ENCODE assay signal across 1 cellular context in genomic region chr13:42272115-42272756, GRCh38.
TF ChIP-seq lines count a peak whose summit lies in the region.

Gene AKAP11, plus strand, starts transcription at chr13:42272152. Its CDS starts 14,197 bp downstream, at chr13:42286349.

TF ChIP-seq in H1, 55 proteins besides CTCF, POLR2A, EP300 and RAD21 (continued from another document):
- TF ChIP-seq RBBP5 (IDR thresholded peaks at IDR 0.05; ENCODE audit: borderline replicate concordance, low read depth, low read length) = peak; percentile 48; the same call in 1 of the 2 replicates
- 0 out of 2 replicates have a peak, but pooled peaks have one; percentile 16 for TF ChIP-seq KDM1A (IDR thresholded peaks at IDR 0.05; ENCODE audit: borderline replicate concordance, low read length)
- 0 out of 4 replicates have a peak, but pooled peaks have one; percentile 46 to 55 for TF ChIP-seq SIN3A (conservative IDR thresholded peaks at IDR 0.05 in 1 of 2, IDR thresholded peaks at IDR 0.05 in 1 of 2; ENCODE audit: low read depth in 1 of 2, low read length in 2 of 2)
- peak; percentile 63 for TF ChIP-seq MAX (IDR thresholded peaks at IDR 0.05)
- TF ChIP-seq CBX5 (IDR thresholded peaks at IDR 0.05; ENCODE audit: low read depth, low read length) = no peak
- TF ChIP-seq ATF3 (IDR thresholded peaks at IDR 0.05; ENCODE audit: insufficient read depth, low read depth, low read length) = no peak
- peak; percentile 68; the same call in 1 of the 2 replicates for TF ChIP-seq PHF8 (conservative IDR thresholded peaks at IDR 0.05; ENCODE audit: low read depth, low read length)
- peak; percentile 76 for TF ChIP-seq SAP30 (IDR thresholded peaks at IDR 0.05; ENCODE audit: insufficient read depth, insufficient replicate concordance, low read length)
- peak; percentile 53; the same call in 1 of the 2 replicates for TF ChIP-seq E2F6 (IDR thresholded peaks at IDR 0.05)
